In genomic region chr17:17523001-17523713, GRCh38 we compare ENCODE assay signal across 15 cellular contexts. TPM values are rescaled to one million over a fixed set of nuclear protein-coding genes. Genes with fewer than 3 reads are reported as not detected.
DNase-seq lines count a peak whose midpoint lies in the region; ATAC-seq and TF ChIP-seq lines count a peak whose summit lies in the region.
"Had no signal": no experiment of that assay in that cellular context is flagged by ENCODE, and none has a peak within 500 bp of the region (broad histone marks: within the 10 kb centered on the region; RNA-seq: fewer than 3 reads in every experiment).

No MANE protein-coding gene starts in this region.

- TF ChIP-seq POLR2A in upper lobe of left lung (IDR thresholded peaks at IDR 0.05): no peak

- no peaks in the 10 kb centered on the region for H3K27me3 ChIP-seq in upper lobe of left lung
- H3K27me3 ChIP-seq: gastrocnemius medialis had no signal

- no peak overlapping the region for H3K27ac Mint-ChIP-seq in glutamatergic neuron (ENCODE audit: unreplicated experiment)
- H3K27ac Mint-ChIP-seq: activated CD8-positive, alpha-beta T cell treated with anti-CD3 and anti-CD28 coated beads, Interleukin-2, amount 10 ng/mL, durations not matched to agents 7 days and 5 days; activated naive CD4-positive, alpha-beta T cell treated with anti-CD3 and anti-CD28 coated beads, Interleukin-2, amount 50 U/mL, for 24 hours had no signal

- DNase-seq in Right ventricle myocardium inferior (ENCODE audit: missing footprints) (peak; percentile 59), left cardiac atrium (no peak), NCI-H524 treated with DMSO at 0.1 percent for 48 hours (lab: John Stamatoyannopoulos, UW) (peak; percentile 89), glutamatergic neuron (peak; percentile 14), upper lobe of left lung (peak; percentile 22 to 50), GM10266 (ENCODE audit: extremely low spot score) (no peak)
- no peak for DNase-seq in stimulated activated CD4-positive, alpha-beta T cell treated with anti-CD3 and anti-CD28 coated beads, Interleukin-1b, Interleukin-23, amount 100 ng/mL, for 48 hours
- DNase-seq: activated CD8-positive, alpha-beta T cell treated with anti-CD3 and anti-CD28 coated beads, Interleukin-2, amount 10 ng/mL, durations not matched to agents 7 days and 5 days; gastrocnemius medialis; Kasumi-1; mammary epithelial cell; stimulated activated CD4-positive, alpha-beta T cell treated with anti-CD3 and anti-CD28 coated beads, Interleukin-4, amount 100 ng/mL, for 4 hours had no signal

- H3K9me3 Mint-ChIP-seq in glutamatergic neuron (ENCODE audit: unreplicated experiment): no peaks in the 10 kb centered on the region
- H3K9me3 Mint-ChIP-seq: activated naive CD4-positive, alpha-beta T cell treated with anti-CD3 and anti-CD28 coated beads, Interleukin-2, amount 50 U/mL, for 24 hours had no signal

- H3K4me1 Mint-ChIP-seq in glutamatergic neuron (ENCODE audit: low read depth, unreplicated experiment): peaks cover 25% of the 10 kb centered on the region
- H3K4me1 Mint-ChIP-seq: activated naive CD4-positive, alpha-beta T cell treated with anti-CD3 and anti-CD28 coated beads, Interleukin-2, amount 50 U/mL, for 24 hours had no signal

- no peaks in the 10 kb centered on the region for H3K9me3 ChIP-seq in upper lobe of left lung
- H3K9me3 ChIP-seq: gastrocnemius medialis, prostate gland had no signal

- intact Hi-C loops in Right ventricle myocardium inferior (cut with DNase I) (no loop called here), left cardiac atrium (cut with DNase I) (no loop called here)

- no peak overlapping the region for H3K4me3 Mint-ChIP-seq in glutamatergic neuron (ENCODE audit: unreplicated experiment)
- H3K4me3 Mint-ChIP-seq: activated CD8-positive, alpha-beta T cell treated with anti-CD3 and anti-CD28 coated beads, Interleukin-2, amount 10 ng/mL, durations not matched to agents 7 days and 5 days; activated naive CD4-positive, alpha-beta T cell treated with anti-CD3 and anti-CD28 coated beads, Interleukin-2, amount 50 U/mL, for 24 hours had no signal

- H3K36me3 ChIP-seq in upper lobe of left lung: peaks cover 0 to 9% (median 2%) of the 10 kb centered on the region in 4 donors
- H3K36me3 ChIP-seq: gastrocnemius medialis, prostate gland had no signal

- WGBS in upper lobe of left lung, 2 donors: 61 to 66% methylated on average over 11 to 14 of the region's 14 CpGs

- H3K4me1 ChIP-seq in upper lobe of left lung: peaks cover 0 to 25% (median 19%) of the 10 kb centered on the region in 4 donors

- no peak for TF ChIP-seq CTCF in glutamatergic neuron (IDR thresholded peaks at IDR 0.05; ENCODE audit: partially characterized antibody, unreplicated experiment)
- no peak for TF ChIP-seq CTCF in upper lobe of left lung (IDR thresholded peaks at IDR 0.05)
- no peak for TF ChIP-seq CTCF in GM10266 (IDR thresholded peaks at IDR 0.05; ENCODE audit: control insufficient read depth, insufficient read depth, low read depth, missing control alignments)

- peaks cover 1% of the 10 kb centered on the region for H3K27me3 Mint-ChIP-seq in glutamatergic neuron (ENCODE audit: unreplicated experiment)
- H3K27me3 Mint-ChIP-seq: activated naive CD4-positive, alpha-beta T cell treated with anti-CD3 and anti-CD28 coated beads, Interleukin-2, amount 50 U/mL, for 24 hours had no signal

- no peak overlapping the region for H3K27ac ChIP-seq in upper lobe of left lung
- H3K27ac ChIP-seq: prostate gland had no signal

- ATAC-seq in Right ventricle myocardium inferior (no peak), left cardiac atrium (no peak), upper lobe of left lung (ENCODE audit: low FRiP score in 2 of 2) (no peak), HG02642 (IDR thresholded peaks at IDR 0.05; ENCODE audit: poor library complexity, unreplicated experiment) (no peak)
- ATAC-seq: activated CD8-positive, alpha-beta T cell treated with anti-CD3 and anti-CD28 coated beads, Interleukin-2, amount 10 ng/mL, durations not matched to agents 7 days and 5 days; gastrocnemius medialis had no signal

- no peak for TF ChIP-seq EP300 in upper lobe of left lung (IDR thresholded peaks at IDR 0.05)

- H3K36me3 Mint-ChIP-seq in glutamatergic neuron (ENCODE audit: unreplicated experiment): no peaks in the 10 kb centered on the region
- H3K36me3 Mint-ChIP-seq: activated naive CD4-positive, alpha-beta T cell treated with anti-CD3 and anti-CD28 coated beads, Interleukin-2, amount 50 U/mL, for 24 hours had no signal

- no peak overlapping the region for H3K4me3 ChIP-seq in upper lobe of left lung
- H3K4me3 ChIP-seq: gastrocnemius medialis, prostate gland had no signal

RNA-seq across cellular contexts. Expression of gene RASD1, which starts 27.0 kb away (rescaled TPM):
- total RNA-seq in Right ventricle myocardium inferior (45.3 TPM), left cardiac atrium (10 to 100 TPM; 35.3 to 55.1 TPM), glutamatergic neuron (ENCODE audit: unreplicated experiment) (140 TPM), upper lobe of left lung (10 to 100 TPM; 28.5 to 68.1 (median 36.5) TPM)

RNA-seq across cellular contexts. Expression of gene MED9, which starts 46.4 kb away (rescaled TPM):
- total RNA-seq in Right ventricle myocardium inferior: 40.4 TPM
- total RNA-seq in left cardiac atrium: 10 to 100 TPM; 26.8 to 35.1 TPM
- 23.2 TPM for total RNA-seq in glutamatergic neuron (ENCODE audit: unreplicated experiment)
- 10 to 100 TPM in 5 of 6 donors, 1 to 10 TPM in 1; 8.5 to 31.4 (median 13.9) TPM for total RNA-seq in upper lobe of left lung

Comparison
In these comparisons a context has a peak if more than half of its experiments do, and no peak if none do; other contexts are left out.
1. DNase-seq: peak in Right ventricle myocardium inferior (single experiment), NCI-H524 treated with DMSO at 0.1 percent for 48 hours (single experiment), glutamatergic neuron (single experiment) and upper lobe of left lung (2 of 2); none in left cardiac atrium (single experiment), GM10266 (single experiment) and stimulated activated CD4-positive, alpha-beta T cell treated with anti-CD3 and anti-CD28 coated beads, Interleukin-1b, Interleukin-23, amount 100 ng/mL, for 48 hours (single experiment).